In the genomic region with DNA sequence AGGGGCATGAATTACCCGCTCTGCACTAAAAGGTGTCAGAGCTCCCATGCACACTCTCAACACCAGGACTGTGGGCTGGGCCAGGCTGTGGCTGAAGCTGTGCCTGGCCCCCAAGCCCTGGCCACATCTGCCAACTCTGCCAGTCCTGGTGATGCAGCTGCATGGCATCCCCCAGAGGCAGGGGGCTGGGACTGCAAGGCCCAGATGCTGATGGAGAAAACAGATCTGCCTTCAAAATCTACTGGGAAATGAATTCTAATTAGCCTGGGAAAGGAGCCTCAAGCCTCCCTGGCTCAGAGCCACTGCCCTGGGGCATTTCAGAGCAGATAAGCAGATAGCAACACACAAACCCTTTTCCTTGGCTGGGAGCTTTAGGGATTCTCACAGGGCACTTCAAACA, we compare ENCODE assay signal across 6 cellular contexts. TPM values are rescaled to one million over a fixed set of nuclear protein-coding genes. Genes with fewer than 3 reads are reported as not detected.
DNase-seq lines count a peak whose midpoint lies in the region; ATAC-seq and TF ChIP-seq lines count a peak whose summit lies in the region.

No MANE protein-coding gene starts in this region.

- no peak overlapping the region for H3K27ac ChIP-seq in neural progenitor cell

- ATAC-seq in GM21423 (IDR thresholded peaks at IDR 0.05; ENCODE audit: unreplicated experiment) (no peak), GM18505 (IDR thresholded peaks at IDR 0.05; ENCODE audit: unreplicated experiment) (no peak)

- H3K27me3 Mint-ChIP-seq in neural progenitor cell (ENCODE audit: insufficient read depth, low read depth), result peaks cover 11% of the 10 kb centered on the region

- H3K27me3 ChIP-seq in H7 (ENCODE audit: control insufficient read depth, insufficient read depth, low read length) (peaks cover 7% of the 10 kb centered on the region), neural progenitor cell (peaks cover 8% of the 10 kb centered on the region)

- H3K4me2 ChIP-seq in neural progenitor cell, result no peak overlapping the region

- peaks cover 9% of the 10 kb centered on the region for H3K79me2 ChIP-seq in neural progenitor cell (ENCODE audit: low read depth)

- H3F3A ChIP-seq in neural progenitor cell (ENCODE audit: low read depth), result peaks cover 30% of the 10 kb centered on the region

- H3K9ac ChIP-seq in neural progenitor cell, result no peak overlapping the region

- TF ChIP-seq POLR2A in GM18505 (IDR thresholded peaks at IDR 0.05; ENCODE audit: borderline replicate concordance, extremely low read depth, insufficient read depth, insufficient read length), result no peak

- H3K4me1 ChIP-seq in neural progenitor cell, result peaks cover 15% of the 10 kb centered on the region

- H3K27ac Mint-ChIP-seq in neural progenitor cell, result no peak overlapping the region

- peaks cover 10% of the 10 kb centered on the region for H3K4me1 Mint-ChIP-seq in neural progenitor cell

- H3K36me3 Mint-ChIP-seq in neural progenitor cell, result no peaks in the 10 kb centered on the region

- H3K9me3 ChIP-seq in neural progenitor cell (ENCODE audit: low read depth), result no peaks in the 10 kb centered on the region

- peak; percentile 76 for DNase-seq in H7
- peak; percentile 57 for DNase-seq in RPMI8226
- peak; percentile 35 for DNase-seq in neural progenitor cell (ENCODE audit: low spot score)
- no peak for DNase-seq in NCI-H1048 (lab: John Stamatoyannopoulos, UW)

- H3K36me3 ChIP-seq in H7 (replicated peaks; ENCODE audit: control insufficient read depth, insufficient read depth, low read length) (peaks cover 2% of the 10 kb centered on the region), neural progenitor cell (no peaks in the 10 kb centered on the region)

- H4K20me1 ChIP-seq in neural progenitor cell (ENCODE audit: low read depth), result peaks cover 7% of the 10 kb centered on the region

- no peak overlapping the region for H3K4me3 ChIP-seq in H7 (ENCODE audit: insufficient read depth, low read depth, low read length)
- no peak overlapping the region for H3K4me3 ChIP-seq in neural progenitor cell

- H3K9me3 Mint-ChIP-seq in neural progenitor cell, result no peaks in the 10 kb centered on the region

- no peak overlapping the region for H3K4me3 Mint-ChIP-seq in neural progenitor cell

- H2AFZ ChIP-seq in neural progenitor cell (replicated peaks), result no peak overlapping the region

- TF ChIP-seq CTCF in neural progenitor cell (IDR thresholded peaks at IDR 0.05), result peak; percentile 38

RNA-seq across cellular contexts. Expression of a gene that starts 3.4 kb away (rescaled TPM):
- 9.7 and 11.5 TPM in 2 replicates for total RNA-seq in H7 (2014; rRNA removed; shearing (Covaris generic))
- 6.2 and 12.5 TPM in 2 replicates for total RNA-seq in neural progenitor cell (ENCODE audit: low replicate concordance)

RNA-seq across cellular contexts. Expression of a gene that starts 27.4 kb away (rescaled TPM):
- 43.7 and 55.9 TPM in 2 replicates for total RNA-seq in H7 (2014; rRNA removed; shearing (Covaris generic))
- 64.1 and 77.0 TPM in 2 replicates for total RNA-seq in neural progenitor cell (ENCODE audit: low replicate concordance)

RNA-seq across cellular contexts. Expression of a gene that starts 44.0 kb away (rescaled TPM):
- 0.90 TPM in 1 of 2 replicates, not detected in the other for total RNA-seq in H7 (2014; rRNA removed; shearing (Covaris generic))
- 0.37 TPM in 1 of 2 replicates, not detected in the other for total RNA-seq in neural progenitor cell (ENCODE audit: low replicate concordance)

RNA-seq across cellular contexts. Expression of a gene that starts 58.6 kb away (rescaled TPM):
- 36.0 and 55.2 TPM in 2 replicates for total RNA-seq in H7 (2014; rRNA removed; shearing (Covaris generic))
- total RNA-seq in neural progenitor cell (ENCODE audit: low replicate concordance), result 134 and 159 TPM in 2 replicates
